8 cellular contexts compared by ENCODE assay signal in the genomic region with DNA sequence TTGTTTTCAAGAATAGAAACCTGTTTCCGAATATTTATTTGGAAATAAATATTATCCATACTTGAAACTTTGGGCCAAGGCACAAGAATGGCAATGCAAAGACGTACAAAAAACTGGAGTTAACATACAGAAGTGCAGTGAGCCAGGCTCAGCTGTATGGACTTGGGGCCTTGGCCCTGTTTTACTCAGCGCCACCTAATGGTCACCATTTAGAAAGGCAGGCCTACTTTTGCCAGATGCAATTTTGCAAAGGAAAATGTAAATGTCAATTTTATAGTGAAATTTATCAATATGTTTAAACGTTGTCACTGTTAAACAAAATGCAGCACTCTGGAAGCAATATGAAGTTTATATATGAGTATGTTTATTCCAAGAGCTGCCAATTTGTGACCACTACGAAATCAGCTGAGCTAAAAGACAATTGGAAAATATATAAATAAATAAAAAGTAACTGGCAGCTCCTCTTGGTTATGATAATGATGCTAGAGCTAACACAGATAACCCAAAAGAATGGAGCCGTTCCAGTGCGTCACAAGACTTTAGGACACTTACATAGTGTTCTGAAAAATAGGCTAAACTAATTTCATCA.
DNase-seq lines count a peak whose midpoint lies in the region; ATAC-seq and TF ChIP-seq lines count a peak whose summit lies in the region.

No MANE protein-coding gene starts in this region.

- no peak for TF ChIP-seq POLR2A in adrenal gland (IDR thresholded peaks at IDR 0.05)

- WGBS in adrenal gland, 4 donors: 42 to 47% (median 42%) methylated on average over 7 of the region's 7 CpGs
- 61% methylated on average over 7 of the region's 7 CpGs for WGBS in liver

- no peaks in the 10 kb centered on the region for H3K36me3 ChIP-seq in A673 (ENCODE audit: insufficient read depth, low read length, poor library complexity, severe bottlenecking)
- H3K36me3 ChIP-seq in HEK293 (ENCODE audit: control insufficient read depth in 2 of 2, insufficient read depth in 1 of 2, low read length in 2 of 2): no peaks in the 10 kb centered on the region
- H3K36me3 ChIP-seq in adrenal gland (replicated peaks in 1 of 2): no peaks in the 10 kb centered on the region
- H3K36me3 ChIP-seq in liver (ENCODE audit: control insufficient read depth in 4 of 4, insufficient read depth in 3 of 4, low read depth in 1 of 4, low read length in 3 of 4): no peaks in the 10 kb centered on the region

- TF ChIP-seq CTCF in A673 (conservative IDR thresholded peaks at IDR 0.05; ENCODE audit: low read depth, low read length): peak; percentile 91
- TF ChIP-seq CTCF in HEK293 (tag by site-specific recombination; IDR thresholded peaks at IDR 0.05): peak; percentile 29; the same call in 1 of the 2 replicates
- TF ChIP-seq CTCF in adrenal gland (IDR thresholded peaks at IDR 0.05): peak; percentile 24 to 61 (median 42)
- peak; percentile 37 for TF ChIP-seq CTCF in liver (IDR thresholded peaks at IDR 0.05; ENCODE audit: low read depth, low read length, missing input control)

- TF ChIP-seq RAD21 in liver (IDR thresholded peaks at IDR 0.05): peak; percentile 14 to 57

- intact Hi-C loops in A673 (cut with micrococcal nuclease; ENCODE audit: unreplicated experiment) (no loop called here), adrenal gland (cut with DNase I) (no loop called here)

- POLR2A ChIA-PET in A673 (lab: Charles Lee; ENCODE audit: low non-redundant PET) (interaction anchor here (0.6 kb wide), 2 partner anchors 23 to 417 kb away, joined by 3 read pairs; no protein-coding TSS in a partner anchor), HEK293 (lab: Yijun Ruan, JAX) (no interaction called here)

- H3K4me3 ChIP-seq in A673 (ENCODE audit: low read depth, low read length, poor library complexity, severe bottlenecking) (no peak overlapping the region), HEK293 (ENCODE audit: low read depth, low read length) (no peak overlapping the region), adrenal gland (no peak overlapping the region), liver (ENCODE audit: low read depth in 1 of 3, low read length in 3 of 3) (no peak overlapping the region)

- H3K27ac ChIP-seq in A673 (ENCODE audit: low read depth, low read length, poor library complexity, severe bottlenecking) (no peak overlapping the region), HEK293 (ENCODE audit: extremely low read depth, low read depth, low read length) (no peak overlapping the region), adrenal gland (no peak overlapping the region), liver (ENCODE audit: low read depth in 1 of 2, low read length in 2 of 2) (no peak overlapping the region)

- DNase-seq in A673 (ENCODE audit: low spot score): peak; percentile 72
- peak; percentile 52 for DNase-seq in EH (ENCODE audit: low read depth)
- DNase-seq in NOMO-1 (lab: John Stamatoyannopoulos, UW; ENCODE audit: unreplicated experiment in 2 of 2): peak; percentile 25 to 47
- DNase-seq in adrenal gland: peak in 3 of 7 donors; percentile 9 to 26 (median 14)
- no peak for DNase-seq in NCI-H2196 (lab: John Stamatoyannopoulos, UW; ENCODE audit: unreplicated experiment)

- CTCF ChIA-PET in A673 (lab: Charles Lee): interaction anchor here (0.9 to 1.0 kb wide), 2 partner anchors 8 to 25 kb away, joined by 3 read pairs; no protein-coding TSS in a partner anchor
- CTCF ChIA-PET in HEK293 (lab: Yijun Ruan, JAX): interaction anchor here (0.7 to 1.9 kb wide), 22 partner anchors 9 to 1034 kb away, joined by 3 to 16 read pairs (median 4); no protein-coding TSS in a partner anchor

- H3K27me3 ChIP-seq in A673 (replicated peaks; ENCODE audit: insufficient read depth, low read depth, low read length, poor library complexity) (no peaks in the 10 kb centered on the region), adrenal gland (no peaks in the 10 kb centered on the region), liver (ENCODE audit: control insufficient read depth in 4 of 4, insufficient read depth in 4 of 4, low read length in 3 of 4) (no peaks in the 10 kb centered on the region)

- no peak for ATAC-seq in HG03025 (IDR thresholded peaks at IDR 0.05; ENCODE audit: low FRiP score, unreplicated experiment)

- H3K9me3 ChIP-seq in A673 (ENCODE audit: low read depth, low read length, poor library complexity, severe bottlenecking): no peaks in the 10 kb centered on the region
- H3K9me3 ChIP-seq in HEK293 (ENCODE audit: control insufficient read depth, insufficient read depth, low read depth, low read length): no peaks in the 10 kb centered on the region
- H3K9me3 ChIP-seq in adrenal gland (replicated peaks in 1 of 3): no peaks in the 10 kb centered on the region
- H3K9me3 ChIP-seq in liver (ENCODE audit: control insufficient read depth in 4 of 4, low read length in 3 of 4): no peaks in the 10 kb centered on the region

- peaks cover 18% of the 10 kb centered on the region for H3K4me1 ChIP-seq in A673 (ENCODE audit: insufficient read depth, low read length, poor library complexity, severe bottlenecking)
- H3K4me1 ChIP-seq in HEK293 (ENCODE audit: control insufficient read depth, insufficient read depth, low read length): no peaks in the 10 kb centered on the region
- H3K4me1 ChIP-seq in adrenal gland (replicated peaks in 1 of 2): no peaks in the 10 kb centered on the region
- H3K4me1 ChIP-seq in liver (ENCODE audit: control insufficient read depth in 4 of 4, insufficient read depth in 4 of 4, low read length in 3 of 4): no peaks in the 10 kb centered on the region

- BruUV-seq in A673 (replicated peaks; lab: Mats Ljungman, UMichigan): no TSS peak

- H3K9ac ChIP-seq in liver (ENCODE audit: low read depth in 1 of 2, low read length in 2 of 2): no peak overlapping the region

TF ChIP-seq in HEK293, 187 proteins besides CTCF, POLR2A, EP300 and RAD21 (continues in another document):
- no peak for TF ChIP-seq RBAK (tag by site-specific recombination; IDR thresholded peaks at IDR 0.05)
- no peak for TF ChIP-seq ZNF514 (tag by site-specific recombination; IDR thresholded peaks at IDR 0.05)
- TF ChIP-seq IKZF3 (tag by site-specific recombination; IDR thresholded peaks at IDR 0.05): no peak
- no peak for TF ChIP-seq ZNF174 (tag by site-specific recombination; IDR thresholded peaks at IDR 0.05)
- no peak for TF ChIP-seq ZFP3 (tag by site-specific recombination; IDR thresholded peaks at IDR 0.05; ENCODE audit: low read depth)
- no peak for TF ChIP-seq ZNF610 (tag by site-specific recombination; IDR thresholded peaks at IDR 0.05; ENCODE audit: borderline replicate concordance)
- TF ChIP-seq, protein P1, sequence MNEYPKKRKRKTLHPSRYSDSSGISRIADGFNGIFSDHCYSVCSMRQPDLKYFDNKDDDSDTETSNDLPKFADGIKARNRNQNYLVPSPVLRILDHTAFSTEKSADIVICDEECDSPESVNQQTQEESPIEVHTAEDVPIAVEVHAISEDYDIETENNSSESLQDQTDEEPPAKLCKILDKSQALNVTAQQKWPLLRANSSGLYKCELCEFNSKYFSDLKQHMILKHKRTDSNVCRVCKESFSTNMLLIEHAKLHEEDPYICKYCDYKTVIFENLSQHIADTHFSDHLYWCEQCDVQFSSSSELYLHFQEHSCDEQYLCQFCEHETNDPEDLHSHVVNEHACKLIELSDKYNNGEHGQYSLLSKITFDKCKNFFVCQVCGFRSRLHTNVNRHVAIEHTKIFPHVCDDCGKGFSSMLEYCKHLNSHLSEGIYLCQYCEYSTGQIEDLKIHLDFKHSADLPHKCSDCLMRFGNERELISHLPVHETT (tag by site-specific recombination; IDR thresholded peaks at IDR 0.05): no peak
- 0 out of 2 replicates have a peak, but pooled peaks have one; percentile 17 for TF ChIP-seq PRDM1 (tag by site-specific recombination; IDR thresholded peaks at IDR 0.05)
- 0 out of 2 replicates have a peak, but pooled peaks have one; percentile 25 for TF ChIP-seq ZNF335 (tag by site-specific recombination; conservative IDR thresholded peaks at IDR 0.05)
- no peak for TF ChIP-seq MEIS1 (CRISPR knock-in tag; IDR thresholded peaks at IDR 0.05; ENCODE audit: borderline replicate concordance)
- no peak for TF ChIP-seq ZNF354C (tag by site-specific recombination; IDR thresholded peaks at IDR 0.05; ENCODE audit: borderline replicate concordance, low read depth)

TF ChIP-seq in liver, 16 proteins besides CTCF, POLR2A, EP300 and RAD21 (continues in another document):
- no peak for TF ChIP-seq HNF4G (IDR thresholded peaks at IDR 0.05)
- no peak for TF ChIP-seq RXRA (IDR thresholded peaks at IDR 0.05)
- TF ChIP-seq NR2F2 (IDR thresholded peaks at IDR 0.05): no peak
- TF ChIP-seq, protein P2, sequence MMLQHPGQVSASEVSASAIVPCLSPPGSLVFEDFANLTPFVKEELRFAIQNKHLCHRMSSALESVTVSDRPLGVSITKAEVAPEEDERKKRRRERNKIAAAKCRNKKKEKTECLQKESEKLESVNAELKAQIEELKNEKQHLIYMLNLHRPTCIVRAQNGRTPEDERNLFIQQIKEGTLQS (IDR thresholded peaks at IDR 0.05): no peak
- no peak for TF ChIP-seq FOXA1 (IDR thresholded peaks at IDR 0.05)
- TF ChIP-seq, protein P3, sequence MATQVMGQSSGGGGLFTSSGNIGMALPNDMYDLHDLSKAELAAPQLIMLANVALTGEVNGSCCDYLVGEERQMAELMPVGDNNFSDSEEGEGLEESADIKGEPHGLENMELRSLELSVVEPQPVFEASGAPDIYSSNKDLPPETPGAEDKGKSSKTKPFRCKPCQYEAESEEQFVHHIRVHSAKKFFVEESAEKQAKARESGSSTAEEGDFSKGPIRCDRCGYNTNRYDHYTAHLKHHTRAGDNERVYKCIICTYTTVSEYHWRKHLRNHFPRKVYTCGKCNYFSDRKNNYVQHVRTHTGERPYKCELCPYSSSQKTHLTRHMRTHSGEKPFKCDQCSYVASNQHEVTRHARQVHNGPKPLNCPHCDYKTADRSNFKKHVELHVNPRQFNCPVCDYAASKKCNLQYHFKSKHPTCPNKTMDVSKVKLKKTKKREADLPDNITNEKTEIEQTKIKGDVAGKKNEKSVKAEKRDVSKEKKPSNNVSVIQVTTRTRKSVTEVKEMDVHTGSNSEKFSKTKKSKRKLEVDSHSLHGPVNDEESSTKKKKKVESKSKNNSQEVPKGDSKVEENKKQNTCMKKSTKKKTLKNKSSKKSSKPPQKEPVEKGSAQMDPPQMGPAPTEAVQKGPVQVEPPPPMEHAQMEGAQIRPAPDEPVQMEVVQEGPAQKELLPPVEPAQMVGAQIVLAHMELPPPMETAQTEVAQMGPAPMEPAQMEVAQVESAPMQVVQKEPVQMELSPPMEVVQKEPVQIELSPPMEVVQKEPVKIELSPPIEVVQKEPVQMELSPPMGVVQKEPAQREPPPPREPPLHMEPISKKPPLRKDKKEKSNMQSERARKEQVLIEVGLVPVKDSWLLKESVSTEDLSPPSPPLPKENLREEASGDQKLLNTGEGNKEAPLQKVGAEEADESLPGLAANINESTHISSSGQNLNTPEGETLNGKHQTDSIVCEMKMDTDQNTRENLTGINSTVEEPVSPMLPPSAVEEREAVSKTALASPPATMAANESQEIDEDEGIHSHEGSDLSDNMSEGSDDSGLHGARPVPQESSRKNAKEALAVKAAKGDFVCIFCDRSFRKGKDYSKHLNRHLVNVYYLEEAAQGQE (IDR thresholded peaks at IDR 0.05): no peak
- no peak for TF ChIP-seq TAF1 (conservative IDR thresholded peaks at IDR 0.05)
- TF ChIP-seq, protein P4, sequence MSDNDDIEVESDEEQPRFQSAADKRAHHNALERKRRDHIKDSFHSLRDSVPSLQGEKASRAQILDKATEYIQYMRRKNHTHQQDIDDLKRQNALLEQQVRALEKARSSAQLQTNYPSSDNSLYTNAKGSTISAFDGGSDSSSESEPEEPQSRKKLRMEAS (IDR thresholded peaks at IDR 0.05): no peak

Comparison
In these comparisons a context has a peak if more than half of its experiments do, and no peak if none do; other contexts are left out.
1. CTCF ChIP-seq: peak in every context shown above with its lines; median percentile 91 in A673; 42 in adrenal gland; 37 in liver; 29 in HEK293.